Comparison of ENCODE assay signal across 16 cellular contexts in the genomic region with DNA sequence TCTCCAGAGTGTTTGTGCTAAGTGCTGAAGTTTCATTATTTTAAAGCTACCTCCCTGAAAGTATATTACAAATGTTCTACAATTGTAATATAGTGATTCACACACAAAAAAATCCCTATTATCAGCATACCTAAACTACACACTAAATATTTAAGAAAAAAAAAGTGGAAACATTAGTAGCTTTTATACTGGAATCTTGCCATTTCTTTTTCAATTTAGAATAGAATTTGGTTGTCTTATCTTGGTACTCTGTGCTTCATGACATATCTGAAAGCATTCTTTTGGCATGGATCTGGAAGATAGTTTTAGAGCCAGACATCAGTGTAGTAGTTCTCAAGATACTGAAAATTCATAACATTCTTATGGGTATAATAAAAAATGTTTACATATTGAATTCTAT. TPM values are rescaled to one million over a fixed set of nuclear protein-coding genes. Genes with fewer than 3 reads are reported as not detected.
DNase-seq lines count a peak whose midpoint lies in the region; ATAC-seq and TF ChIP-seq lines count a peak whose summit lies in the region.
"Had no signal": no experiment of that assay in that cellular context is flagged by ENCODE, and none has a peak within 500 bp of the region (broad histone marks: within the 10 kb centered on the region; RNA-seq: fewer than 3 reads in every experiment).

No MANE protein-coding gene starts in this region.

- no peak for TF ChIP-seq CTCF in AG04449 (IDR thresholded peaks at IDR 0.05; ENCODE audit: insufficient read depth, low read length, missing control alignments)
- TF ChIP-seq CTCF in choroid plexus epithelial cell (conservative IDR thresholded peaks at IDR 0.05; ENCODE audit: low read depth, low read length): no peak
- TF ChIP-seq CTCF in prostate gland (IDR thresholded peaks at IDR 0.05): no peak

- no peak overlapping the region for H3K4me3 ChIP-seq in AG04449 (ENCODE audit: low read depth, low read length)
- no peak overlapping the region for H3K4me3 ChIP-seq in SK-N-MC
- H3K4me3 ChIP-seq in choroid plexus epithelial cell (ENCODE audit: low read depth, low read length): no peak overlapping the region
- H3K4me3 ChIP-seq in prostate gland: no peak overlapping the region
- H3K4me3 ChIP-seq: GM23338 had no signal

- no peak for ATAC-seq in T-cell (replicated peaks in 1 of 4)
- ATAC-seq: GM23338 had no signal

- intact Hi-C loops in prostate gland (cut with DNase I): no loop called here

- H3K9ac ChIP-seq in SK-N-MC (ENCODE audit: insufficient read length): no peak overlapping the region

- H3K36me3 ChIP-seq in SK-N-MC (ENCODE audit: insufficient read depth, low read length) (peaks cover 4% of the 10 kb centered on the region; the same call in 1 of the 2 replicates), prostate gland (no peaks in the 10 kb centered on the region)
- H3K36me3 ChIP-seq: BE2C had no signal

- TF ChIP-seq POLR2A in prostate gland (IDR thresholded peaks at IDR 0.05): no peak

- H3K27ac Mint-ChIP-seq in T-cell: no peak overlapping the region
- H3K27ac Mint-ChIP-seq: CD4-positive, alpha-beta memory T cell; GM23338; IgD-negative memory B cell had no signal

- no peaks in the 10 kb centered on the region for H3K27me3 ChIP-seq in prostate gland (replicated peaks; ENCODE audit: insufficient read depth)
- H3K27me3 ChIP-seq: BE2C had no signal

- no peaks in the 10 kb centered on the region for H3K9me3 Mint-ChIP-seq in T-cell
- H3K9me3 Mint-ChIP-seq: GM23338, IgD-negative memory B cell had no signal

- no peaks in the 10 kb centered on the region for H3K4me1 ChIP-seq in prostate gland (replicated peaks)
- H3K4me1 ChIP-seq: BE2C had no signal

- H3K27ac ChIP-seq in SK-N-MC (peak overlapping the region; percentile 32; the same call in 1 of the 2 replicates), prostate gland (no peak overlapping the region)
- H3K27ac ChIP-seq: C4-2B had no signal

- no peaks in the 10 kb centered on the region for H3K36me3 Mint-ChIP-seq in T-cell
- H3K36me3 Mint-ChIP-seq: CD4-positive, alpha-beta memory T cell; IgD-negative memory B cell had no signal

- peaks cover 18 to 19% of the 10 kb centered on the region in 2 donors for H3K27me3 Mint-ChIP-seq in T-cell

- POLR2A ChIA-PET in AG04449 (lab: Yijun Ruan, JAX) (no interaction called here), T-cell (lab: Charles Lee) (no interaction called here)

- H3K4me1 Mint-ChIP-seq in T-cell: no peaks in the 10 kb centered on the region
- H3K4me1 Mint-ChIP-seq: CD4-positive, alpha-beta memory T cell; IgD-negative memory B cell had no signal

- no peak overlapping the region for H3K4me3 Mint-ChIP-seq in T-cell
- H3K4me3 Mint-ChIP-seq: CD4-positive, alpha-beta memory T cell; GM23338; IgD-negative memory B cell had no signal

- peak; percentile 23 for DNase-seq in AG04449 (ENCODE audit: low read depth, low spot score)
- peak; percentile 35 for DNase-seq in HS-27A (ENCODE audit: low read depth)
- no peak for DNase-seq in SK-N-MC (ENCODE audit: low read depth, low spot score)
- peak; percentile 46 for DNase-seq in choroid plexus epithelial cell (ENCODE audit: low read depth)
- no peak for DNase-seq in NCI-H1930 (lab: John Stamatoyannopoulos, UW)
- DNase-seq in prostate gland (ENCODE audit: low spot score): no peak
- no peak for DNase-seq in T-cell
- DNase-seq in NAMALWA (ENCODE audit: low spot score): no peak
- DNase-seq: BE2C; CD4-positive, alpha-beta memory T cell; GF-D8; H7 had no signal

- H3K9me3 ChIP-seq in SK-N-MC (ENCODE audit: low read depth, low read length): no peaks in the 10 kb centered on the region
- H3K9me3 ChIP-seq in prostate gland: no peaks in the 10 kb centered on the region
- H3K9me3 ChIP-seq: BE2C had no signal

- CTCF ChIA-PET in AG04449 (lab: Yijun Ruan, JAX): interaction anchor here (0.7 to 1.5 kb wide), 5 partner anchors 10 to 226 kb away, joined by 3 to 4 read pairs (median 3); no protein-coding TSS in a partner anchor
- CTCF ChIA-PET in T-cell (lab: Charles Lee): interaction anchor here (0.6 kb wide), 2 partner anchors 33 to 1882 kb away, joined by 3 to 4 read pairs; no protein-coding TSS in a partner anchor

RNA-seq across cellular contexts. Expression of a gene that starts 35.0 kb away (rescaled TPM):
- 10 to 100 TPM; 10.5 to 12.7 TPM for total RNA-seq in prostate gland
- under 1 TPM in 3 of 5 donors, not detected in 2; 0.12 to 0.25 (median 0.23) TPM for total RNA-seq in T-cell
- total RNA-seq: HT-29 had no signal

Comparison
In these comparisons a context has a peak if more than half of its experiments do, and no peak if none do; other contexts are left out.
1. DNase-seq: peak in AG04449 (single experiment), HS-27A (single experiment) and choroid plexus epithelial cell (single experiment); none in SK-N-MC (single experiment), NCI-H1930 (0 of 2), prostate gland (single experiment), T-cell (0 of 34) and NAMALWA (single experiment).
2. RNA of a gene that starts 35.0 kb away (total RNA-seq): 10.5 to 12.7 TPM in prostate gland; 0.12 to 0.25 TPM in T-cell; every median in the first group is over 4 times any median in the second.